Comparison of ENCODE assay signal across 8 cellular contexts in genomic region chr3:152196782-152197181, GRCh38.
DNase-seq lines count a peak whose midpoint lies in the region; ATAC-seq and TF ChIP-seq lines count a peak whose summit lies in the region.

No MANE protein-coding gene starts in this region.

- H4K20me1 ChIP-seq in IMR-90 (ENCODE audit: insufficient read depth, low read length), result no peaks in the 10 kb centered on the region

- H3K4me1 ChIP-seq in IMR-90 (ENCODE audit: control insufficient read depth, insufficient read depth, low read length) (0 out of 2 replicates have a peak, but pooled peaks cover 2% of the 10 kb centered on the region), vagina (peaks cover 28% of the 10 kb centered on the region)

- H3K9me1 ChIP-seq in IMR-90 (ENCODE audit: insufficient read depth, low read length), result no peaks in the 10 kb centered on the region

- peak overlapping the region; percentile 57; the same call in 1 of the 2 replicates for H3K4me2 ChIP-seq in IMR-90 (ENCODE audit: low read depth, low read length)

- H4K5ac ChIP-seq in IMR-90 (ENCODE audit: low read depth, low read length), result no peak overlapping the region; the same call in 1 of the 2 replicates

- no peak overlapping the region for H3K4me3 ChIP-seq in IMR-90 (ENCODE audit: insufficient read depth, low read depth, low read length)
- peak overlapping the region in 5 of 59 donors; percentile 4 to 14 (median 11) for H3K4me3 ChIP-seq in dorsolateral prefrontal cortex
- no peak overlapping the region for H3K4me3 ChIP-seq in vagina
- H3K4me3 ChIP-seq in lower leg skin (ENCODE audit: low read depth, poor library complexity, severe bottlenecking), result no peak overlapping the region

- no peak overlapping the region for H4K91ac ChIP-seq in IMR-90 (ENCODE audit: insufficient read depth, low read depth, low read length)

- TF ChIP-seq RAD21 in IMR-90 (IDR thresholded peaks at IDR 0.05; ENCODE audit: low read length), result no peak

- H2AFZ ChIP-seq in IMR-90 (replicated peaks; ENCODE audit: low read length, poor library complexity), result no peak overlapping the region

- no peaks in the 10 kb centered on the region for H3K9me3 ChIP-seq in IMR-90 (ENCODE audit: control insufficient read depth, insufficient read depth, low read length)
- H3K9me3 ChIP-seq in vagina, result no peaks in the 10 kb centered on the region

- in situ Hi-C loops in IMR-90 (cut with MboI; ENCODE audit: low sequenced_read_pairs), result no loop called here

- POLR2A ChIA-PET in IMR-90 (lab: Charles Lee; ENCODE audit: unreplicated experiment), result no interaction called here

- H3K56ac ChIP-seq in IMR-90 (ENCODE audit: extremely low read depth, insufficient read depth, low read length), result no peak overlapping the region

- peak overlapping the region; percentile 64 for H2BK5ac ChIP-seq in IMR-90 (ENCODE audit: low read depth, low read length, poor library complexity, severe bottlenecking)

- TF ChIP-seq CTCF in IMR-90 (conservative IDR thresholded peaks at IDR 0.05; ENCODE audit: low read depth, low read length), result no peak
- no peak for TF ChIP-seq CTCF in dorsolateral prefrontal cortex (IDR thresholded peaks at IDR 0.05 in 54 of 56, conservative IDR thresholded peaks at IDR 0.05 in 2 of 56; ENCODE audit: low read depth in 1 of 56, partially characterized antibody in 56 of 56)
- TF ChIP-seq CTCF in vagina (IDR thresholded peaks at IDR 0.05), result no peak
- TF ChIP-seq CTCF in lower leg skin (IDR thresholded peaks at IDR 0.05), result no peak

- peak; percentile 91 for DNase-seq in CD1c-positive myeloid dendritic cell (ENCODE audit: extremely low spot score)
- no peak for DNase-seq in IMR-90
- DNase-seq in dorsolateral prefrontal cortex, result no peak
- DNase-seq in vagina (ENCODE audit: extremely low spot score in 2 of 2), result no peak
- DNase-seq in stimulated activated CD4-positive, alpha-beta T cell treated with anti-CD3 and anti-CD28 coated beads, Interleukin-4, amount 100 ng/mL, for 1 hour, result no peak
- DNase-seq in lower leg skin (ENCODE audit: low spot score in 2 of 2), result no peak

- no peak overlapping the region for H2AK9ac ChIP-seq in IMR-90 (replicated peaks; ENCODE audit: low read depth, low read length, poor library complexity)

- BruUV-seq in IMR-90 (replicated peaks; lab: Mats Ljungman, UMichigan), result no TSS peak

- H3K27me3 ChIP-seq in IMR-90 (ENCODE audit: control insufficient read depth, insufficient read depth, low read length), result no peaks in the 10 kb centered on the region
- no peaks in the 10 kb centered on the region for H3K27me3 ChIP-seq in dorsolateral prefrontal cortex
- no peaks in the 10 kb centered on the region for H3K27me3 ChIP-seq in vagina

- H2BK120ac ChIP-seq in IMR-90 (ENCODE audit: low read depth, low read length), result no peak overlapping the region

- WGBS in IMR-90 (ENCODE audit: extremely low coverage in 2 of 2, insufficient read length in 1 of 2), 2 experiments, result no CpG with 5 or more reads among the region's 2 CpGs
- WGBS in lower leg skin, 2 donors, result 34 to 47% methylated on average over 2 of the region's 2 CpGs

- H2BK15ac ChIP-seq in IMR-90 (ENCODE audit: low read depth, low read length), result no peak overlapping the region

- intact Hi-C loops in IMR-90 (cut with micrococcal nuclease), result no loop called here
- intact Hi-C loops in dorsolateral prefrontal cortex (cut with DNase I), result no loop called here
- intact Hi-C loops in vagina (cut with DNase I), result loop anchor here (2.0 kb wide), 1 partner anchor 72 kb away; the partner anchor contains the start of gene MBNL1
- intact Hi-C loops in lower leg skin (cut with DNase I; ENCODE audit: low total_unique reads), result no loop called here

- no peak overlapping the region for H2AK5ac ChIP-seq in IMR-90 (ENCODE audit: low read depth, low read length)

- dilution Hi-C loops in IMR-90 (cut with HindIII; ENCODE audit: low sequenced_read_pairs, unreplicated experiment), result no loop called here

- H3K9ac ChIP-seq in IMR-90 (ENCODE audit: low read depth, low read length), result no peak overlapping the region

- H3K4ac ChIP-seq in IMR-90 (ENCODE audit: low read depth, low read length), result no peak overlapping the region

- H3K27ac ChIP-seq in IMR-90 (ENCODE audit: insufficient read depth, low read length) (no peak overlapping the region), dorsolateral prefrontal cortex (peak overlapping the region in 30 of 59 donors; percentile 1 to 72 (median 40)), vagina (peak overlapping the region; percentile 81)

- no peak overlapping the region for H2BK20ac ChIP-seq in IMR-90 (ENCODE audit: low read depth, low read length)

- H3K79me1 ChIP-seq in IMR-90 (ENCODE audit: low read depth in 1 of 2, low read length in 2 of 2), result no peaks in the 10 kb centered on the region; a peak in 1 of 4 replicates

- CTCF ChIA-PET in IMR-90 (lab: Yijun Ruan, JAX), result no interaction called here

- peak; percentile 35 for ATAC-seq in GM21367 (IDR thresholded peaks at IDR 0.05; ENCODE audit: unreplicated experiment)
- no peak for ATAC-seq in IMR-90 (ENCODE audit: low read depth)
- ATAC-seq in GM19023 (IDR thresholded peaks at IDR 0.05; ENCODE audit: unreplicated experiment), result no peak

- no peak overlapping the region; a peak in 1 of 4 replicates for H4K8ac ChIP-seq in IMR-90 (ENCODE audit: low read depth in 2 of 2, low read length in 2 of 2)

- no peak overlapping the region for H3K18ac ChIP-seq in IMR-90 (ENCODE audit: low read depth, low read length)

- H3K23ac ChIP-seq in IMR-90 (ENCODE audit: low read depth, low read length), result no peak overlapping the region

- H3K36me3 ChIP-seq in IMR-90 (ENCODE audit: control insufficient read depth, insufficient read depth, low read length), result no peaks in the 10 kb centered on the region
- H3K36me3 ChIP-seq in vagina, result no peaks in the 10 kb centered on the region

- no peak overlapping the region for H3K14ac ChIP-seq in IMR-90 (replicated peaks; ENCODE audit: low read depth, low read length)

- no peak for TF ChIP-seq POLR2A in IMR-90 (IDR thresholded peaks at IDR 0.05; ENCODE audit: low read depth, low read length)
- TF ChIP-seq POLR2A in vagina (IDR thresholded peaks at IDR 0.05), result no peak
- no peak for TF ChIP-seq POLR2A in lower leg skin (IDR thresholded peaks at IDR 0.05)

TF ChIP-seq in IMR-90, 13 proteins besides CTCF, POLR2A, EP300 and RAD21:
- TF ChIP-seq SMC3 (IDR thresholded peaks at IDR 0.05; ENCODE audit: low read depth, low read length) (no peak), RCOR1 (IDR thresholded peaks at IDR 0.05; ENCODE audit: insufficient replicate concordance, low read length) (no peak), MXI1 (IDR thresholded peaks at IDR 0.05; ENCODE audit: borderline replicate concordance, low read depth, low read length) (no peak), MAFK (IDR thresholded peaks at IDR 0.05; ENCODE audit: low read depth, low read length) (no peak)
